30 cellular contexts compared by ENCODE assay signal in genomic region chr2:149029312-149029965, GRCh38. TPM values are rescaled to one million over a fixed set of nuclear protein-coding genes. Genes with fewer than 3 reads are reported as not detected.
"Had no signal": no experiment of that assay in that cellular context is flagged by ENCODE, and none has a peak within 500 bp of the region (broad histone marks: within the 10 kb centered on the region; RNA-seq: fewer than 3 reads in every experiment).

No MANE protein-coding gene starts in this region.

- H3K9me2 ChIP-seq: SK-N-SH had no signal

- H3K9ac ChIP-seq: SK-N-SH had no signal

- H3K4me3 Mint-ChIP-seq: activated CD4-positive, alpha-beta memory T cell treated with anti-CD3 and anti-CD28 coated beads for 36 hours; activated CD4-positive, alpha-beta T cell treated with anti-CD3 and anti-CD28 coated beads, Interleukin-2, amount 10 ng/mL, durations not matched to agents 7 days and 5 days; activated naive CD8-positive, alpha-beta T cell treated with anti-CD3 and anti-CD28 coated beads, Interleukin-2, amount 50 U/mL, for 24 hours; activated T-cell treated with anti-CD3 and anti-CD28 coated beads, Interleukin-2, amount 50 U/mL, for 4 hours had no signal

- H3K4me2 ChIP-seq: SK-N-SH had no signal

- H3K27ac ChIP-seq: ascending aorta, body of pancreas, SJCRH30, VCaP had no signal

- H3K4me1 ChIP-seq: ascending aorta, SJCRH30 had no signal

- H3K4me3 ChIP-seq: ascending aorta, body of pancreas, MG63, SJCRH30 had no signal

- ATAC-seq: activated naive CD4-positive, alpha-beta T cell treated with anti-CD3 and anti-CD28 coated beads, Interleukin-2, amount 50 U/mL, for 72 hours; activated naive CD8-positive, alpha-beta T cell treated with anti-CD3 and anti-CD28 coated beads, Interleukin-2, amount 50 U/mL, for 24 hours; activated T-cell treated with anti-CD3 and anti-CD28 coated beads, Interleukin-2, amount 50 U/mL, for 4 hours; body of pancreas; Panc1 had no signal

- DNase-seq: activated CD4-positive, alpha-beta memory T cell treated with anti-CD3 and anti-CD28 coated beads for 36 hours; activated CD4-positive, alpha-beta T cell treated with anti-CD3 and anti-CD28 coated beads, Interleukin-2, amount 10 ng/mL, durations not matched to agents 7 days and 5 days; activated CD4-positive, CD25-positive, alpha-beta regulatory T cell; activated CD8-positive, alpha-beta memory T cell treated with anti-CD3 and anti-CD28 coated beads for 24 hours; activated effector memory CD4-positive, alpha-beta T cell treated with anti-CD3 and anti-CD28 coated beads, Interleukin-2, amount 50 U/mL, for 16 hours; activated naive CD4-positive, alpha-beta T cell treated with Interleukin-2 at 50 U/mL for 16 hours; activated naive CD8-positive, alpha-beta T cell treated with anti-CD3 and anti-CD28 coated beads, Interleukin-2, amount 50 U/mL, for 24 hours; activated T-cell treated with anti-CD3 and anti-CD28 coated beads, Interleukin-2, amount 50 U/mL, for 4 hours; amniotic stem cell; body of pancreas; MG63; NCI-H1105; NCI-H1436 treated with DMSO at 0.1 percent for 48 hours; NCI-H187; NCI-H2081; NCI-H446; NCI-H524; NCI-H748 treated with DMSO at 0.1 percent for 48 hours; OCI-M1; Right ventricle myocardium superior; RPMI8226; SJCRH30; SK-N-SH; T-helper 1 cell had no signal

- H3K4me1 Mint-ChIP-seq: activated naive CD8-positive, alpha-beta T cell treated with anti-CD3 and anti-CD28 coated beads, Interleukin-2, amount 50 U/mL, for 24 hours had no signal

- H3K9me3 Mint-ChIP-seq: activated CD4-positive, alpha-beta memory T cell treated with anti-CD3 and anti-CD28 coated beads for 36 hours; activated CD4-positive, alpha-beta T cell treated with anti-CD3 and anti-CD28 coated beads, Interleukin-2, amount 10 ng/mL, durations not matched to agents 7 days and 5 days; activated naive CD4-positive, alpha-beta T cell treated with anti-CD3 and anti-CD28 coated beads, Interleukin-2, amount 50 U/mL, for 72 hours; activated naive CD8-positive, alpha-beta T cell treated with anti-CD3 and anti-CD28 coated beads, Interleukin-2, amount 50 U/mL, for 24 hours; activated T-cell treated with anti-CD3 and anti-CD28 coated beads, Interleukin-2, amount 50 U/mL, for 4 hours had no signal

- H3K27me3 ChIP-seq: ascending aorta, body of pancreas, SJCRH30 had no signal

- H3K27ac Mint-ChIP-seq: activated CD4-positive, alpha-beta memory T cell treated with anti-CD3 and anti-CD28 coated beads for 36 hours; activated CD4-positive, alpha-beta T cell treated with anti-CD3 and anti-CD28 coated beads, Interleukin-2, amount 10 ng/mL, durations not matched to agents 7 days and 5 days; activated naive CD4-positive, alpha-beta T cell treated with anti-CD3 and anti-CD28 coated beads, Interleukin-2, amount 50 U/mL, for 72 hours; activated naive CD8-positive, alpha-beta T cell treated with anti-CD3 and anti-CD28 coated beads, Interleukin-2, amount 50 U/mL, for 24 hours had no signal

- H3K36me3 Mint-ChIP-seq: activated CD4-positive, alpha-beta memory T cell treated with anti-CD3 and anti-CD28 coated beads for 36 hours; activated naive CD4-positive, alpha-beta T cell treated with anti-CD3 and anti-CD28 coated beads, Interleukin-2, amount 50 U/mL, for 72 hours had no signal

- H3K9me3 ChIP-seq: ascending aorta, body of pancreas, MG63, SJCRH30, SK-N-SH had no signal

- H3K36me3 ChIP-seq: ascending aorta, MG63, SJCRH30 had no signal

RNA-seq across cellular contexts. Expression of gene LYPD6B, which starts 9.1 kb away (rescaled TPM):
- total RNA-seq: activated CD4-positive, alpha-beta memory T cell treated with anti-CD3 and anti-CD28 coated beads for 36 hours; activated CD4-positive, alpha-beta T cell treated with anti-CD3 and anti-CD28 coated beads, Interleukin-2, amount 10 ng/mL, durations not matched to agents 7 days and 5 days; activated naive CD4-positive, alpha-beta T cell treated with anti-CD3 and anti-CD28 coated beads, Interleukin-2, amount 50 U/mL, for 72 hours; activated T-cell treated with anti-CD3 and anti-CD28 coated beads, Interleukin-2, amount 50 U/mL, for 4 hours; ascending aorta; cardiac septum; Right ventricle myocardium superior; SJCRH30; T-helper 2 cell treated with Interferon-gamma antibody and Interleukin-4, amounts not matched to agents 100 ng/mL and 5 ng/mL, for 36 hours had no signal
